In genomic region chr10:79334573-79334972, GRCh38 we compare ENCODE assay signal across 1 cellular context.
A peak's percentile ranks its signal among the peaks of the same experiment; 100 is the strongest.
TF ChIP-seq lines count a peak whose summit lies in the region.

No MANE protein-coding gene starts in this region.

TF ChIP-seq in HepG2, 621 proteins besides CTCF, POLR2A, EP300 and RAD21:
- TF ChIP-seq ASH2L (IDR thresholded peaks at IDR 0.05; ENCODE audit: insufficient read length, low read depth, low read length) (no peak), ZNF646 (CRISPR knock-in tag; IDR thresholded peaks at IDR 0.05) (0 out of 2 replicates have a peak, but pooled peaks have one; percentile 3)
